Comparison of ENCODE assay signal across 9 cellular contexts in genomic region chr15:45187894-45188830, GRCh38. TPM values are rescaled to one million over a fixed set of nuclear protein-coding genes. Genes with fewer than 3 reads are reported as not detected.
DNase-seq lines count a peak whose midpoint lies in the region; ATAC-seq, FAIRE-seq and TF ChIP-seq lines count a peak whose summit lies in the region.
"Had no signal": no experiment of that assay in that cellular context is flagged by ENCODE, and none has a peak within 500 bp of the region (broad histone marks: within the 10 kb centered on the region; RNA-seq: fewer than 3 reads in every experiment).

Gene SHF, minus strand, starts transcription at chr15:45187966. Its CDS starts 15 bp downstream, at chr15:45187951.

- in situ Hi-C loops in GM13976 (cut with MboI; ENCODE audit: low sequenced_read_pairs, unreplicated experiment), result no loop called here

- peaks cover 19% of the 10 kb centered on the region for H3K36me3 ChIP-seq in WERI-Rb-1
- no peaks in the 10 kb centered on the region for H3K36me3 ChIP-seq in bronchial epithelial cell (ENCODE audit: control insufficient read depth, insufficient read depth, low read length)

- no peak for ATAC-seq in GM18520 (IDR thresholded peaks at IDR 0.05; ENCODE audit: unreplicated experiment)

- H3K4me3 ChIP-seq in WERI-Rb-1 (ENCODE audit: low read depth, low read length) (peak within 1 kb of the TSS; percentile 59), bronchial epithelial cell (ENCODE audit: low read depth, low read length) (peak within 1 kb of the TSS; percentile 34)

- peak; percentile 89 for DNase-seq in GM13976 (ENCODE audit: low spot score)
- peak; percentile 46 for DNase-seq in NCI-H1092 (lab: John Stamatoyannopoulos, UW)
- peak; percentile 86 for DNase-seq in WERI-Rb-1
- DNase-seq in bronchial epithelial cell (ENCODE audit: low read depth), result no peak
- peak; percentile 74 to 77 for DNase-seq in stimulated activated CD4-positive, alpha-beta T cell treated with anti-CD3 and anti-CD28 coated beads, Interleukin-1b, Interleukin-23, amount 100 ng/mL, for 4 hours (ENCODE audit: low read depth in 2 of 2)
- no peak for DNase-seq in NCI-H187 treated with DMSO at 0.1 percent for 48 hours (lab: John Stamatoyannopoulos, UW)

- TF ChIP-seq CTCF in GM13976 (IDR thresholded peaks at IDR 0.05; ENCODE audit: borderline replicate concordance, control extremely low read depth, extremely low read depth, insufficient read depth, missing control alignments), result no peak
- no peak for TF ChIP-seq CTCF in WERI-Rb-1 (IDR thresholded peaks at IDR 0.05; ENCODE audit: low read depth, low read length)
- TF ChIP-seq CTCF in bronchial epithelial cell (IDR thresholded peaks at IDR 0.05; ENCODE audit: insufficient read depth, low read length, severe bottlenecking), result no peak

- H3K27me3 ChIP-seq in WERI-Rb-1 (ENCODE audit: insufficient read depth, low read depth, severe bottlenecking), result no peaks in the 10 kb centered on the region
- H3K27me3 ChIP-seq in bronchial epithelial cell (ENCODE audit: control insufficient read depth, insufficient read depth, low read length), result no peaks in the 10 kb centered on the region
- no peaks in the 10 kb centered on the region for H3K27me3 ChIP-seq in layer of hippocampus (ENCODE audit: control insufficient read depth, insufficient read depth, low read length)

- FAIRE-seq in bronchial epithelial cell (lab: Jason Lieb, UNC), result peak; percentile 43

- H3K27ac ChIP-seq in WERI-Rb-1, result peak within 1 kb of the TSS; percentile 95
- H3K27ac ChIP-seq in layer of hippocampus (ENCODE audit: low read depth, low read length), result peak within 1 kb of the TSS; percentile 46
- H3K27ac ChIP-seq: epithelial cell of prostate had no signal

- no peaks in the 10 kb centered on the region for H3K9me3 ChIP-seq in WERI-Rb-1 (ENCODE audit: severe bottlenecking)

RNA-seq across cellular contexts. Expression of gene SHF, which starts in this region (rescaled TPM):
- total RNA-seq in bronchial epithelial cell, result 0.77 and 0.79 TPM in 2 replicates

Comparison
In these comparisons a context has a peak if more than half of its experiments do, and no peak if none do; other contexts are left out.
1. DNase-seq: peak in GM13976 (single experiment), NCI-H1092 (single experiment), WERI-Rb-1 (single experiment) and stimulated activated CD4-positive, alpha-beta T cell treated with anti-CD3 and anti-CD28 coated beads, Interleukin-1b, Interleukin-23, amount 100 ng/mL, for 4 hours (2 of 2); none in bronchial epithelial cell (single experiment) and NCI-H187 treated with DMSO at 0.1 percent for 48 hours (single experiment).